ENCODE assay signal across 22 cellular contexts in genomic region chr6:147195510-147195909, GRCh38. TPM values are rescaled to one million over a fixed set of nuclear protein-coding genes. Genes with fewer than 3 reads are reported as not detected.
A peak's percentile ranks its signal among the peaks of the same experiment; 100 is the strongest.
DNase-seq lines count a peak whose midpoint lies in the region; ATAC-seq, FAIRE-seq and TF ChIP-seq lines count a peak whose summit lies in the region.
"Had no signal": no experiment of that assay in that cellular context is flagged by ENCODE, and none has a peak within 500 bp of the region (broad histone marks: within the 10 kb centered on the region; RNA-seq: fewer than 3 reads in every experiment).

No MANE protein-coding gene starts in this region.

- H3K4me2 ChIP-seq in A549: peak overlapping the region; percentile 48
- no peak overlapping the region for H3K4me2 ChIP-seq in K562 (ENCODE audit: insufficient read depth, low read length)
- no peak overlapping the region for H3K4me2 ChIP-seq in GM23338
- H3K4me2 ChIP-seq: KMS-11 had no signal

- H3F3A ChIP-seq in GM23338 (replicated peaks; ENCODE audit: low read depth): no peaks in the 10 kb centered on the region

- POLR2A ChIA-PET in A549 (lab: Yijun Ruan, JAX) (no interaction called here), K562 (lab: Yijun Ruan, JAX) (no interaction called here), WTC11 (lab: Charles Lee) (no interaction called here)

- in situ Hi-C loops in K562 (cut with MboI): no loop called here

- intact Hi-C loops in K562 (cut with micrococcal nuclease): no loop called here
- intact Hi-C loops in posterior vena cava (cut with DNase I): no loop called here

- no peaks in the 10 kb centered on the region for H4K20me1 ChIP-seq in K562 (replicated peaks; ENCODE audit: control insufficient read depth, insufficient read depth, low read length)
- no peaks in the 10 kb centered on the region for H4K20me1 ChIP-seq in GM23338 (replicated peaks; ENCODE audit: insufficient read depth)

- TF ChIP-seq RAD21 in A549 (conservative IDR thresholded peaks at IDR 0.05 in 1 of 2, IDR thresholded peaks at IDR 0.05 in 1 of 2): no peak
- TF ChIP-seq RAD21 in K562 (CRISPR knock-in tag; conservative IDR thresholded peaks at IDR 0.05 in 1 of 2, IDR thresholded peaks at IDR 0.05 in 1 of 2): no peak

- H3K36me3 ChIP-seq in K562 (ENCODE audit: control insufficient read depth, insufficient read depth, low read length) (no peaks in the 10 kb centered on the region), GM23338 (ENCODE audit: insufficient read depth) (no peaks in the 10 kb centered on the region)
- H3K36me3 ChIP-seq: heart right ventricle, stomach, vagina had no signal

- DNase-seq in A549 (ENCODE audit: low read depth in 1 of 2, low spot score in 1 of 2) (no peak), NOMO-1 treated with dmso at 0.1 percent for 144 hours (lab: John Stamatoyannopoulos, UW; ENCODE audit: unreplicated experiment) (peak; percentile 33), K562 (ENCODE audit: extremely low read depth in 1 of 4, low spot score in 3 of 4) (no peak), posterior vena cava (ENCODE audit: low spot score) (no peak), WTC11 (ENCODE audit: low spot score) (no peak), GM23338 (ENCODE audit: low spot score) (no peak), progenitor cell of endocrine pancreas (ENCODE audit: low spot score, unreplicated experiment) (no peak)
- DNase-seq: activated CD4-positive, CD25-positive, alpha-beta regulatory T cell treated with anti-CD3 and anti-CD28 coated beads, Interleukin-2, amount 50 U/mL, for 72 hours; body of pancreas; H7; heart right ventricle; islet precursor cell; midbrain; NCI-H146; NCI-H446; occipital lobe; stomach; SW 1271 had no signal

- CTCF ChIA-PET in A549 (lab: Yijun Ruan, JAX): interaction anchor here (0.9 kb wide), 1 partner anchor 293 kb away, joined by 3 read pairs; no protein-coding TSS in a partner anchor
- CTCF ChIA-PET in K562 (lab: Yijun Ruan, JAX; ENCODE audit: low intra/inter-chr PET ratio): no interaction called here
- CTCF ChIA-PET in WTC11 (lab: Charles Lee): no interaction called here

- no TSS peak for BruUV-seq in K562 (replicated peaks; lab: Mats Ljungman, UMichigan)

- 100% methylated on average over 3 of the region's 3 CpGs for WGBS in A549 (ENCODE audit: missing lambda C conversion rate)
- WGBS in K562 (ENCODE audit: insufficient coverage, low coverage, missing lambda C conversion rate): 59% methylated on average over 3 of the region's 3 CpGs

- no peaks in the 10 kb centered on the region for H3K27me3 ChIP-seq in K562 (ENCODE audit: control insufficient read depth in 2 of 2, insufficient read depth in 2 of 2, low read length in 2 of 2)
- H3K27me3 ChIP-seq in GM23338 (ENCODE audit: insufficient read depth): no peaks in the 10 kb centered on the region
- H3K27me3 ChIP-seq: body of pancreas, heart right ventricle, stomach, vagina had no signal

- no peak for TF ChIP-seq POLR2A in A549 (IDR thresholded peaks at IDR 0.05; ENCODE audit: low read length)
- TF ChIP-seq POLR2A in K562 (conservative IDR thresholded peaks at IDR 0.05): no peak

- H3K4me1 ChIP-seq in A549 (peaks cover 31% of the 10 kb centered on the region), K562 (replicated peaks in 1 of 2; ENCODE audit: control insufficient read depth in 2 of 2, insufficient read depth in 2 of 2, low read length in 2 of 2) (peaks cover 11 to 55% of the 10 kb centered on the region in 2 experiments; a peak in 4 of 5 replicates), GM23338 (ENCODE audit: insufficient read depth) (no peaks in the 10 kb centered on the region)
- H3K4me1 ChIP-seq: stomach, vagina had no signal

- no peak; a peak in 1 of 6 replicates for ATAC-seq in A549
- peak; percentile 54 for ATAC-seq in GM18858 (IDR thresholded peaks at IDR 0.05; ENCODE audit: unreplicated experiment)
- no peak for ATAC-seq in K562
- no peak for ATAC-seq in WTC11
- no peak for ATAC-seq in GM23338
- ATAC-seq: body of pancreas, heart right ventricle had no signal

- H3K9ac ChIP-seq in K562 (ENCODE audit: insufficient read depth in 1 of 2, low read depth in 2 of 2, low read length in 2 of 2): no peak overlapping the region
- H3K9ac ChIP-seq: KMS-11 had no signal

- H3K79me2 ChIP-seq in K562 (ENCODE audit: control insufficient read depth, insufficient read depth, low read length) (no peaks in the 10 kb centered on the region), GM23338 (replicated peaks; ENCODE audit: insufficient read depth) (no peaks in the 10 kb centered on the region)

- TF ChIP-seq CTCF in A549 (IDR thresholded peaks at IDR 0.05) (no peak), K562 (IDR thresholded peaks at IDR 0.05 in 2 of 3, conservative IDR thresholded peaks at IDR 0.05 in 1 of 3; ENCODE audit: insufficient read depth in 2 of 3, low read depth in 1 of 3, low read length in 3 of 3) (no peak), WTC11 (IDR thresholded peaks at IDR 0.05) (no peak), GM23338 (conservative IDR thresholded peaks at IDR 0.05; ENCODE audit: low read depth in 2 of 2) (no peak), progenitor cell of endocrine pancreas (IDR thresholded peaks at IDR 0.05; ENCODE audit: unreplicated experiment) (no peak)

- H3K9me1 ChIP-seq in K562 (ENCODE audit: control insufficient read depth, insufficient read depth, low read length): no peaks in the 10 kb centered on the region

- FAIRE-seq in A549 (lab: Jason Lieb, UNC) (no peak), K562 (lab: Jason Lieb, UNC) (no peak)
- FAIRE-seq: D721Med had no signal

- H3K27ac ChIP-seq in A549: peak overlapping the region in 1 of 2 experiments; percentile 32; a peak in 3 of 6 replicates
- peak overlapping the region; percentile 64 for H3K27ac ChIP-seq in K562 (ENCODE audit: extremely low read depth, low read depth, low read length)
- no peak overlapping the region for H3K27ac ChIP-seq in GM23338 (ENCODE audit: low read depth)
- H3K27ac ChIP-seq: body of pancreas, KMS-11, vagina had no signal

- TF ChIP-seq EP300 in A549 (IDR thresholded peaks at IDR 0.05) (no peak), K562 (IDR thresholded peaks at IDR 0.05; ENCODE audit: low read length) (no peak)

- H3K27ac Mint-ChIP-seq in WTC11 (no peak overlapping the region), GM23338 (no peak overlapping the region), progenitor cell of endocrine pancreas (no peak overlapping the region)

- H3K36me3 Mint-ChIP-seq in WTC11 (no peaks in the 10 kb centered on the region), GM23338 (ENCODE audit: low read depth) (no peaks in the 10 kb centered on the region), progenitor cell of endocrine pancreas (ENCODE audit: insufficient read depth) (no peaks in the 10 kb centered on the region)

- no peaks in the 10 kb centered on the region for H3K9me2 ChIP-seq in GM23338 (ENCODE audit: insufficient read depth)

- H3K4me1 Mint-ChIP-seq in WTC11: no peaks in the 10 kb centered on the region
- no peaks in the 10 kb centered on the region for H3K4me1 Mint-ChIP-seq in GM23338
- H3K4me1 Mint-ChIP-seq in progenitor cell of endocrine pancreas (ENCODE audit: low read depth): peaks cover 6% of the 10 kb centered on the region

- H3K4me3 Mint-ChIP-seq in WTC11 (no peak overlapping the region), GM23338 (no peak overlapping the region), progenitor cell of endocrine pancreas (ENCODE audit: low read depth) (no peak overlapping the region)

- H3K27me3 Mint-ChIP-seq in WTC11 (ENCODE audit: low read depth) (no peaks in the 10 kb centered on the region), GM23338 (ENCODE audit: insufficient read depth, low read depth, poor library complexity) (peaks cover 2% of the 10 kb centered on the region), progenitor cell of endocrine pancreas (no peaks in the 10 kb centered on the region)

- H2AFZ ChIP-seq in K562 (ENCODE audit: low read depth, low read length) (peak overlapping the region; percentile 77), GM23338 (no peak overlapping the region)

- H3K4me3 ChIP-seq in A549: no peak overlapping the region
- no peak overlapping the region for H3K4me3 ChIP-seq in K562
- no peak overlapping the region for H3K4me3 ChIP-seq in GM23338
- H3K4me3 ChIP-seq: body of pancreas, heart right ventricle, stomach, vagina had no signal

- H3K9me3 ChIP-seq in A549 (no peaks in the 10 kb centered on the region), K562 (replicated peaks; ENCODE audit: control insufficient read depth, insufficient read depth, low read depth, low read length) (no peaks in the 10 kb centered on the region)
- H3K9me3 ChIP-seq: body of pancreas, heart right ventricle, stomach, vagina had no signal

- no peaks in the 10 kb centered on the region for H3K9me3 Mint-ChIP-seq in WTC11
- H3K9me3 Mint-ChIP-seq in GM23338: no peaks in the 10 kb centered on the region; the same call in 2 of the 3 replicates
- H3K9me3 Mint-ChIP-seq in progenitor cell of endocrine pancreas (ENCODE audit: low read depth): no peaks in the 10 kb centered on the region

RNA-seq across cellular contexts. Expression of gene STXBP5, which starts 8.7 kb away (rescaled TPM):
- polyA plus RNA-seq in A549 (2011; rRNA removed): 17.8 and 23.6 TPM in 2 replicates
- polyA plus RNA-seq in A549 (2012; cell fraction: cytosol; rRNA removed): 3.6 TPM in 2 replicates
- polyA plus RNA-seq in A549 (2012; cell fraction: nucleus; rRNA removed): 2.5 and 3.6 TPM in 2 replicates
- 8.7 to 10.8 TPM (median 10.7 TPM) in 3 replicates for polyA plus RNA-seq in A549 (2017; fragmentation: RNase III; extraction: RNeasy Plus Mini Kit Qiagen cat#74134 plus additional on column Dnase treatment)
- polyA minus RNA-seq in A549 (2011; rRNA and poly(A)+ RNA removed): 27.4 and 33.1 TPM in 2 replicates
- total RNA-seq in K562 (2011; cell fraction: chromatin; rRNA removed; ENCODE audit: low replicate concordance): 282 and 467 TPM in 2 replicates
- 111 and 113 TPM in 2 replicates for total RNA-seq in K562 (2011; cell fraction: nucleolus; rRNA removed)
- 160 and 217 TPM in 2 replicates for total RNA-seq in K562 (2011; cell fraction: nucleoplasm; rRNA removed)
- 50.1 and 60.1 TPM in 2 replicates for total RNA-seq in K562 (2014; rRNA removed)
- 114 and 158 TPM in 2 replicates for total RNA-seq in K562 (2014; rRNA removed; fragmentation: Illumina TruSeq; extraction: Trizol)
- total RNA-seq in K562 (2015; rRNA removed; fragmentation: Illumina TruSeq; extraction: Trizol): 144 and 155 TPM in 2 replicates
- 98.8 and 115 TPM in 2 replicates for total RNA-seq in K562 (2021)
- polyA plus RNA-seq in K562 (2011; rRNA removed): 128 and 172 TPM in 2 replicates
- 42.0 and 63.5 TPM in 2 replicates for polyA plus RNA-seq in K562 (2011; cell fraction: cytosol; rRNA removed)
- 254 and 270 TPM in 2 replicates for polyA plus RNA-seq in K562 (2011; cell fraction: nucleus; rRNA removed)
- polyA plus RNA-seq in K562 (2012): 56.3 and 84.9 TPM in 2 replicates
- 71.5 and 82.1 TPM in 2 replicates for polyA plus RNA-seq in K562 (2014; fragmentation: Illumina TruSeq; extraction: Trizol)
- polyA plus RNA-seq in K562 (2014; fragmentation: Nextera tagmentation; extraction: Ambion mirVana): 10 to 100 TPM; 23.3 to 23.9 TPM
- polyA plus RNA-seq in K562 (2014; rRNA removed): 49.6 and 60.5 TPM in 2 replicates
- 447 and 452 TPM in 2 replicates for polyA minus RNA-seq in K562 (2011; rRNA and poly(A)+ RNA removed)
- polyA minus RNA-seq in K562 (2011; cell fraction: cytosol; rRNA and poly(A)+ RNA removed): 96.1 and 167 TPM in 2 replicates
- 374 and 571 TPM in 2 replicates for polyA minus RNA-seq in K562 (2011; cell fraction: nucleus; rRNA and poly(A)+ RNA removed)
- total RNA-seq in posterior vena cava: 10 to 100 TPM; 21.6 to 30.0 TPM
- total RNA-seq in WTC11 (2021): 9.9 to 13.2 TPM (median 9.9 TPM) in 3 replicates
- total RNA-seq in GM23338 (2014; rRNA removed; shearing (Covaris generic)): 12.9 and 17.8 TPM in 2 replicates
- polyA plus RNA-seq in GM23338 (2016; fragmentation: Nextera tagmentation; extraction: Ambion mirVana): 3.0 and 3.9 TPM in 2 replicates
- total RNA-seq in progenitor cell of endocrine pancreas: 43.0 and 43.7 TPM in 2 replicates
